Comparison of ENCODE assay signal across 1 cellular context in genomic region chr16:23823475-23824407, GRCh38.
A peak's percentile ranks its signal among the peaks of the same experiment; 100 is the strongest.
TF ChIP-seq lines count a peak whose summit lies in the region.

No MANE protein-coding gene starts in this region.

TF ChIP-seq in K562, 482 proteins besides CTCF, POLR2A, EP300 and RAD21 (continued from another document and continues in another):
- TF ChIP-seq DMBX1 (CRISPR knock-in tag; IDR thresholded peaks at IDR 0.05; ENCODE audit: borderline replicate concordance) (peak; percentile 90), ZBTB12 (CRISPR knock-in tag; IDR thresholded peaks at IDR 0.05) (no peak), MTF1 (CRISPR knock-in tag; IDR thresholded peaks at IDR 0.05; ENCODE audit: borderline replicate concordance) (no peak), ELF2 (CRISPR knock-in tag; IDR thresholded peaks at IDR 0.05) (no peak), CTCFL (IDR thresholded peaks at IDR 0.05; ENCODE audit: borderline replicate concordance, insufficient read depth, low read depth, low read length, poor library complexity, severe bottlenecking) (no peak), THRA (IDR thresholded peaks at IDR 0.05) (no peak), TAL1 (IDR thresholded peaks at IDR 0.05) (peak; percentile 21; the same call in 1 of the 2 replicates), DDX20 (tag; IDR thresholded peaks at IDR 0.05; ENCODE audit: low read depth) (peak; percentile 58; the same call in 1 of the 2 replicates), SMAD2 (IDR thresholded peaks at IDR 0.05; ENCODE audit: low read depth, low read length) (no peak), PHF8 (IDR thresholded peaks at IDR 0.05; ENCODE audit: borderline replicate concordance, low read length) (no peak), ARID2 (IDR thresholded peaks at IDR 0.05) (no peak), ZNF217 (CRISPR knock-in tag; IDR thresholded peaks at IDR 0.05) (no peak), PHF20 (IDR thresholded peaks at IDR 0.05; ENCODE audit: partially characterized antibody) (no peak), ZBTB40 (IDR thresholded peaks at IDR 0.05) (no peak), ZBTB40 (CRISPR knock-in tag; IDR thresholded peaks at IDR 0.05) (no peak), KLF6 (CRISPR knock-in tag; IDR thresholded peaks at IDR 0.05; ENCODE audit: borderline replicate concordance) (no peak), XRCC3 (IDR thresholded peaks at IDR 0.05) (no peak), TCF7 (IDR thresholded peaks at IDR 0.05; ENCODE audit: borderline replicate concordance) (no peak), ZNF24 (IDR thresholded peaks at IDR 0.05) (no peak), ZFP30 (CRISPR knock-in tag; IDR thresholded peaks at IDR 0.05; ENCODE audit: borderline replicate concordance) (no peak), ERF (CRISPR knock-in tag; IDR thresholded peaks at IDR 0.05) (no peak), JUNB (CRISPR knock-in tag; conservative IDR thresholded peaks at IDR 0.05) (no peak), CEBPZ (IDR thresholded peaks at IDR 0.05; ENCODE audit: borderline replicate concordance, low read depth, low read length) (no peak), KAT8 (IDR thresholded peaks at IDR 0.05; ENCODE audit: low read depth) (no peak), TSHZ1 (CRISPR knock-in tag; IDR thresholded peaks at IDR 0.05) (no peak), CSDE1 (IDR thresholded peaks at IDR 0.05) (0 out of 4 replicates have a peak, but pooled peaks of 1 of the 2 experiments have one; percentile 40), XRCC5 (IDR thresholded peaks at IDR 0.05; ENCODE audit: low read depth, low read length) (no peak), ZNF551 (CRISPR knock-in tag; IDR thresholded peaks at IDR 0.05) (no peak), PTTG1 (tag; IDR thresholded peaks at IDR 0.05; ENCODE audit: low read depth) (0 out of 2 replicates have a peak, but pooled peaks have one; percentile 24), PHB (CRISPR knock-in tag; IDR thresholded peaks at IDR 0.05) (no peak), MEIS2 (IDR thresholded peaks at IDR 0.05; ENCODE audit: partially characterized antibody) (no peak), ZNF280A (IDR thresholded peaks at IDR 0.05; ENCODE audit: low read depth, partially characterized antibody) (no peak), BRD4 (IDR thresholded peaks at IDR 0.05) (no peak), HBP1 (CRISPR knock-in tag; IDR thresholded peaks at IDR 0.05) (no peak), ZNF12 (CRISPR knock-in tag; IDR thresholded peaks at IDR 0.05) (no peak), CHD4 (IDR thresholded peaks at IDR 0.05; ENCODE audit: insufficient read depth, insufficient replicate concordance, low read depth, low read length, poor library complexity, severe bottlenecking) (no peak)
